ENCODE assay signal across 8 cellular contexts in the genomic region with DNA sequence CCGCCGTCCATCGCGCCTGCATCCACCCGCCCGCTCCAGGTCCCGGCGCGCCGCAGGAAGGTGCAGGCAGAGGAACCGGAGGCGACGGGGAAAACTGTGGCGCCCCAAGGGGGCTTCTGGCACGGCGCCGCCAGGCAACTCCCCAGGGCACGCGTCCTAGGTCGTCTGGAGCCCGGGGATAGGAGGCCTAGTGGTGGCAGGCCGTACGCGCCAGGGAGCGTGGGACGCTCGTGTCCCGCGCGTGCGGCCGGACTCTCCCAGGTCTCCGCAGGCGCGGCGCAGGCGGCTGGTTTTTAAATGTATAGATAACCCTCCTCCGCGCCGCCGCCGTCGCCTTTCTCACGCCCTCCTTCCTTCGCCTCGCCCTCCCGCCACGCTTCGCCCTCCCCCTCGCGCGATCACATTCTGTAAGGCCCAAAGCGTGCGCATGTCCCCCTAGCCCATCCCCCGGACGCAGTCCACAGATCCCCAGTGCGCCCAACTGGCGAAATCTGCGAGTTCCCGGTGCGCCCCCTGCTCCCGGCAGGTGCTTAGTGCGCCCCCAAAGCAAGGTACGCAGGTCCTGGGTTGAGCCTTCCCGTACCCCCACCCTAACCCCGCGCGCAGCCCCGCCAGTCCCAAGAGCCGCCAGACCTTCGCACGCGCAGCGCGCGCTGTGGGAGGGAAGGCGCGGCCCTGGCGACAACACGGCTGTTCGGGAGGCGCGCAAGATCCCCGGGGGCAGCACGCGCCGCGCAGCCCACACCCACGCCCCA. TPM values are rescaled to one million over a fixed set of nuclear protein-coding genes. Genes with fewer than 3 reads are reported as not detected.
DNase-seq lines count a peak whose midpoint lies in the region; ATAC-seq and TF ChIP-seq lines count a peak whose summit lies in the region.

A gene with protein sequence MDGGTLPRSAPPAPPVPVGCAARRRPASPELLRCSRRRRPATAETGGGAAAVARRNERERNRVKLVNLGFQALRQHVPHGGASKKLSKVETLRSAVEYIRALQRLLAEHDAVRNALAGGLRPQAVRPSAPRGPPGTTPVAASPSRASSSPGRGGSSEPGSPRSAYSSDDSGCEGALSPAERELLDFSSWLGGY (minus strand): TSS at position 267 of the 755 bp plus-strand sequence. CDS start 256 bp downstream, at position 11.

- no peaks in the 10 kb centered on the region for H3K36me3 ChIP-seq in PC-3 (ENCODE audit: low read depth, low read length)
- H3K36me3 ChIP-seq in osteoblast (ENCODE audit: insufficient read depth, low read length): no peaks in the 10 kb centered on the region

- no peaks in the 10 kb centered on the region for H3F3A ChIP-seq in PC-3 (ENCODE audit: low read length, unreplicated experiment)

- no peaks in the 10 kb centered on the region; the same call in 1 of the 2 replicates for H3K4me1 ChIP-seq in PC-3 (ENCODE audit: insufficient read depth, low read length)
- H3K4me1 ChIP-seq in osteoblast (ENCODE audit: insufficient read depth, low read length): no peaks in the 10 kb centered on the region

- H3K4me3 ChIP-seq in PC-3 (ENCODE audit: low read length): peak within 1 kb of the TSS; percentile 72
- H3K4me3 ChIP-seq in osteoblast (ENCODE audit: insufficient read depth, low read length): no peak within 1 kb of the TSS

- CTCF ChIA-PET in PC-3 (lab: Charles Lee): no interaction called here

- no peak within 1 kb of the TSS for H3K27ac ChIP-seq in PC-3 (ENCODE audit: low read length)
- no peak within 1 kb of the TSS for H3K27ac ChIP-seq in osteoblast (ENCODE audit: low read depth, low read length)

- peak; percentile 22 for DNase-seq in COR-L47 (lab: John Stamatoyannopoulos, UW)
- DNase-seq in PC-3: no peak
- peak; percentile 88 for DNase-seq in osteoblast (ENCODE audit: insufficient read length, low spot score, missing footprints)
- DNase-seq in SIG-M5 (lab: John Stamatoyannopoulos, UW): no peak
- no peak for DNase-seq in stimulated activated CD4-positive, alpha-beta T cell treated with anti-CD3 and anti-CD28 coated beads, Interleukin-1b, Interleukin-23, amount 100 ng/mL, for 48 hours
- DNase-seq in GM19238 (ENCODE audit: insufficient read length, low spot score): no peak

- BruUV-seq in PC-3 (replicated peaks; lab: Mats Ljungman, UMichigan): no TSS peak

- intact Hi-C loops in PC-3 (cut with micrococcal nuclease): no loop called here

- peak within 1 kb of the TSS; percentile 84 for H2AFZ ChIP-seq in PC-3 (ENCODE audit: low read length)
- H2AFZ ChIP-seq in osteoblast (ENCODE audit: low read length): no peak within 1 kb of the TSS

- H3K9me3 ChIP-seq in PC-3 (ENCODE audit: low read length) (no peaks in the 10 kb centered on the region), osteoblast (ENCODE audit: low read depth, low read length) (no peaks in the 10 kb centered on the region)

- POLR2A ChIA-PET in PC-3 (lab: Charles Lee; ENCODE audit: unreplicated experiment): no interaction called here

- TF ChIP-seq CTCF in PC-3 (conservative IDR thresholded peaks at IDR 0.05; ENCODE audit: low read depth, low read length) (no peak), osteoblast (IDR thresholded peaks at IDR 0.05; ENCODE audit: extremely low read depth, low read depth, low read length) (no peak)

- H3K4me2 ChIP-seq in PC-3 (ENCODE audit: low read length) (peak within 1 kb of the TSS; percentile 92), osteoblast (ENCODE audit: insufficient read depth, low read length) (no peak within 1 kb of the TSS)

- H3K9ac ChIP-seq in PC-3 (ENCODE audit: low read length): no peak within 1 kb of the TSS

- H3K27me3 ChIP-seq in PC-3 (ENCODE audit: low read length): 0 out of 2 replicates have a peak, but pooled peaks cover 4% of the 10 kb centered on the region
- peaks cover 37% of the 10 kb centered on the region for H3K27me3 ChIP-seq in osteoblast (ENCODE audit: insufficient read depth, low read length)

- ATAC-seq in PC-3 (no peak), esophagus mucosa (peak; percentile 5), HG03175 (IDR thresholded peaks at IDR 0.05; ENCODE audit: unreplicated experiment) (no peak)

- no peaks in the 10 kb centered on the region for H3K9me2 ChIP-seq in PC-3 (replicated peaks; ENCODE audit: low read length)

- no peaks in the 10 kb centered on the region for H4K20me1 ChIP-seq in PC-3 (ENCODE audit: low read length)
- no peaks in the 10 kb centered on the region for H4K20me1 ChIP-seq in osteoblast (ENCODE audit: insufficient read depth, low read length)

- H3K79me2 ChIP-seq in PC-3 (ENCODE audit: low read length): no peaks in the 10 kb centered on the region
- H3K79me2 ChIP-seq in osteoblast (ENCODE audit: insufficient read depth, low read length): no peaks in the 10 kb centered on the region

RNA-seq across cellular contexts. Expression of the gene that starts here (rescaled TPM):
- total RNA-seq in PC-3 (2014; rRNA removed): 0.58 and 1.1 TPM in 2 replicates
- 2.0 TPM for total RNA-seq in esophagus mucosa
- total RNA-seq in osteoblast: not detected in 2 replicates

Comparison
In these comparisons a context has a peak if more than half of its experiments do, and no peak if none do; other contexts are left out.
1. Peak in DNase-seq in osteoblast; RNA of the gene not detected or under 1 TPM.